ENCODE assay signal across 7 cellular contexts in genomic region chr21:41959675-41960074, GRCh38. TPM values are rescaled to one million over a fixed set of nuclear protein-coding genes. Genes with fewer than 3 reads are reported as not detected.
DNase-seq lines count a peak whose midpoint lies in the region; ATAC-seq and TF ChIP-seq lines count a peak whose summit lies in the region.
"Not testable (repeated sequence)": the region's sequence is repeated elsewhere in the genome, so short reads cannot be mapped to it uniquely, and the experiment has no call there.

No MANE protein-coding gene starts in this region.

- not testable (repeated sequence) for H3K4me2 ChIP-seq in PC-3 (ENCODE audit: low read length); mammary epithelial cell (ENCODE audit: insufficient read depth, low read depth, low read length)

- CTCF ChIA-PET in PC-3 (lab: Charles Lee); mammary epithelial cell (lab: Charles Lee; ENCODE audit: low non-redundant PET): not testable (repeated sequence)
- CTCF ChIA-PET in RWPE1 (lab: Yijun Ruan, JAX), result interaction anchor here (1.1 kb wide), 1 partner anchor 49 kb away, joined by 3 read pairs; no protein-coding TSS in a partner anchor

- not testable (repeated sequence) for TF ChIP-seq CTCF in PC-3 (conservative IDR thresholded peaks at IDR 0.05; ENCODE audit: low read depth, low read length); RWPE1 (conservative IDR thresholded peaks at IDR 0.05; ENCODE audit: low read depth); mammary epithelial cell (conservative IDR thresholded peaks at IDR 0.05 in 1 of 2, IDR thresholded peaks at IDR 0.05 in 1 of 2; ENCODE audit: extremely low read depth in 1 of 2, insufficient read depth in 1 of 2, low read depth in 1 of 2, low read length in 2 of 2); spleen (IDR thresholded peaks at IDR 0.05 in 8 of 11, conservative IDR thresholded peaks at IDR 0.05 in 3 of 11)

- not testable (repeated sequence) for H3K36me3 Mint-ChIP-seq in natural killer cell treated with Interleukin-12 subunit alpha and Interleukin-12 subunit beta and Interleukin-15 and Interleukin-18, amount 100 ng/mL, for 72 hours

- not testable (repeated sequence) for H3K27me3 ChIP-seq in PC-3 (ENCODE audit: low read length); mammary epithelial cell (ENCODE audit: insufficient read depth, low read length)
- peaks cover 0 to 28% (median 0%) of the 10 kb centered on the region in 7 donors for H3K27me3 ChIP-seq in spleen (replicated peaks in 1 of 7)

- not testable (repeated sequence) for H2AFZ ChIP-seq in PC-3 (ENCODE audit: low read length); mammary epithelial cell (ENCODE audit: low read depth, low read length)

- not testable (repeated sequence) for H3K4me3 ChIP-seq in PC-3 (ENCODE audit: low read length); mammary epithelial cell (replicated peaks in 1 of 3; ENCODE audit: insufficient read depth in 1 of 3, low read depth in 2 of 3, low read length in 3 of 3); spleen

- H3K9me3 Mint-ChIP-seq in natural killer cell treated with Interleukin-12 subunit alpha and Interleukin-12 subunit beta and Interleukin-15 and Interleukin-18, amount 100 ng/mL, for 72 hours, result not testable (repeated sequence)

- H3K9me3 ChIP-seq in PC-3 (ENCODE audit: low read length); mammary epithelial cell (replicated peaks; ENCODE audit: insufficient read depth, low read length); spleen: not testable (repeated sequence)

- H3K27ac ChIP-seq in PC-3 (ENCODE audit: low read length) (peak overlapping the region; percentile 98), RWPE1 (peak overlapping the region; percentile 92), mammary epithelial cell (ENCODE audit: insufficient read depth, low read depth, low read length) (peak overlapping the region; percentile 46), epithelial cell of prostate (peak overlapping the region; percentile 83)
- H3K27ac ChIP-seq in spleen, result not testable (repeated sequence)

- H3K4me1 ChIP-seq in PC-3 (ENCODE audit: insufficient read depth, low read length) (peaks cover 81% of the 10 kb centered on the region), mammary epithelial cell (ENCODE audit: insufficient read depth, low read length) (peaks cover 31% of the 10 kb centered on the region), spleen (peaks cover 5 to 53% (median 29%) of the 10 kb centered on the region in 6 donors)

- H3K79me2 ChIP-seq in PC-3 (ENCODE audit: low read length); mammary epithelial cell (ENCODE audit: insufficient read depth, low read length): not testable (repeated sequence)

- peaks cover 4 to 10% of the 10 kb centered on the region in 2 donors for H3K4me1 Mint-ChIP-seq in natural killer cell treated with Interleukin-12 subunit alpha and Interleukin-12 subunit beta and Interleukin-15 and Interleukin-18, amount 100 ng/mL, for 72 hours (ENCODE audit: low read depth in 2 of 2)

- dilution Hi-C loops in mammary epithelial cell (cut with HindIII; ENCODE audit: low sequenced_read_pairs), result loop anchor here (10.0 kb wide), 1 partner anchor 95 kb away; no protein-coding TSS in a partner anchor

- 94% methylated on average over 6 of the region's 11 CpGs for WGBS in mammary epithelial cell (ENCODE audit: low coverage, missing lambda C conversion rate)
- WGBS in spleen, 5 donors, result 91 to 96% (median 94%) methylated on average over 11 of the region's 11 CpGs

- in situ Hi-C loops in mammary epithelial cell (cut with MboI; ENCODE audit: low sequenced_read_pairs in 2 of 2), result not testable (repeated sequence)

- DNase-seq in PC-3; RWPE1 (ENCODE audit: low spot score); mammary epithelial cell; epithelial cell of prostate (ENCODE audit: low read depth, low spot score): not testable (repeated sequence)
- DNase-seq in activated effector memory CD4-positive, alpha-beta T cell treated with anti-CD3 and anti-CD28 coated beads, Interleukin-2, amount 50 U/mL, for 16 hours, result peak; percentile 21
- DNase-seq in natural killer cell treated with Interleukin-12 subunit alpha and Interleukin-12 subunit beta and Interleukin-15 and Interleukin-18, amount 100 ng/mL, for 72 hours (ENCODE audit: low spot score), result peak; percentile 25
- peak; percentile 54 for DNase-seq in spleen

- not testable (repeated sequence) for H3K4me3 Mint-ChIP-seq in natural killer cell treated with Interleukin-12 subunit alpha and Interleukin-12 subunit beta and Interleukin-15 and Interleukin-18, amount 100 ng/mL, for 72 hours

- H3K9me2 ChIP-seq in PC-3 (replicated peaks; ENCODE audit: low read length), result not testable (repeated sequence)

- not testable (repeated sequence) for H4K20me1 ChIP-seq in PC-3 (ENCODE audit: low read length); mammary epithelial cell (ENCODE audit: insufficient read depth, low read length)

- not testable (repeated sequence) for TF ChIP-seq POLR2A in spleen (IDR thresholded peaks at IDR 0.05)

- H3K27me3 Mint-ChIP-seq in natural killer cell treated with Interleukin-12 subunit alpha and Interleukin-12 subunit beta and Interleukin-15 and Interleukin-18, amount 100 ng/mL, for 72 hours, result peaks cover 13 to 20% of the 10 kb centered on the region in 2 donors

- H3K9ac ChIP-seq in PC-3 (ENCODE audit: low read length), result peak overlapping the region; percentile 94
- H3K9ac ChIP-seq in mammary epithelial cell (ENCODE audit: insufficient read depth, low read length), result not testable (repeated sequence)

- peaks cover 14% of the 10 kb centered on the region for H3F3A ChIP-seq in PC-3 (ENCODE audit: low read length, unreplicated experiment)

- H3K36me3 ChIP-seq in PC-3 (ENCODE audit: low read depth, low read length); mammary epithelial cell (ENCODE audit: insufficient read depth, low read length); spleen: not testable (repeated sequence)

- BruUV-seq in PC-3 (replicated peaks; lab: Mats Ljungman, UMichigan); mammary epithelial cell (replicated peaks; lab: Mats Ljungman, UMichigan): not testable (repeated sequence)

- POLR2A ChIA-PET in PC-3 (lab: Charles Lee; ENCODE audit: unreplicated experiment); RWPE1 (lab: Yijun Ruan, JAX; ENCODE audit: low non-redundant PET): not testable (repeated sequence)

- not testable (repeated sequence) for H3K27ac Mint-ChIP-seq in natural killer cell treated with Interleukin-12 subunit alpha and Interleukin-12 subunit beta and Interleukin-15 and Interleukin-18, amount 100 ng/mL, for 72 hours

- intact Hi-C loops in PC-3 (cut with micrococcal nuclease), result loop anchor here (2.0 to 5.0 kb wide), 3 partner anchors 27 to 138 kb away; no protein-coding TSS in a partner anchor
- intact Hi-C loops in mammary epithelial cell (cut with micrococcal nuclease), result loop anchor here (2.0 kb wide), 1 partner anchor 51 kb away; the partner anchor contains the start of gene ZBTB21
- intact Hi-C loops in spleen (cut with DNase I; ENCODE audit: low total_unique reads), result loop anchor here (10.0 kb wide), 1 partner anchor 45 kb away; no protein-coding TSS in a partner anchor

- ATAC-seq in PC-3; natural killer cell treated with Interleukin-12 subunit alpha and Interleukin-12 subunit beta and Interleukin-15 and Interleukin-18, amount 100 ng/mL, for 72 hours: not testable (repeated sequence)

RNA-seq across cellular contexts. Expression of gene C2CD2, which starts 5.9 kb away (rescaled TPM):
- 50.4 and 81.4 TPM in 2 replicates for total RNA-seq in PC-3 (2014; rRNA removed)
- 10 to 100 TPM; 29.1 to 36.7 TPM for total RNA-seq in mammary epithelial cell
- 28.0 TPM for polyA plus RNA-seq in mammary epithelial cell
- 90.3 TPM for polyA minus RNA-seq in mammary epithelial cell
- 1 to 10 TPM; 1.4 to 2.2 TPM for total RNA-seq in natural killer cell treated with Interleukin-12 subunit alpha and Interleukin-12 subunit beta and Interleukin-15 and Interleukin-18, amount 100 ng/mL, for 72 hours
- 100 to 1,000 TPM in 4 of 7 donors, 10 to 100 TPM in 3; 74.0 to 163 (median 105) TPM for total RNA-seq in spleen
- 10 to 100 TPM; 12.9 to 30.3 (median 18.0) TPM for polyA plus RNA-seq in spleen

RNA-seq across cellular contexts. Expression of gene ZBTB21, which starts 50.5 kb away (rescaled TPM):
- total RNA-seq in PC-3 (2014; rRNA removed) (8.1 and 9.2 TPM in 2 replicates), mammary epithelial cell (10 to 100 TPM; 16.3 to 22.4 TPM), spleen (10 to 100 TPM; 10.6 to 21.7 (median 16.2) TPM)
- polyA plus RNA-seq in mammary epithelial cell (6.7 TPM), spleen (1 to 10 TPM; 1.9 to 3.0 (median 1.9) TPM)
- polyA minus RNA-seq in mammary epithelial cell, result 11.0 TPM
- 10 to 100 TPM; 13.0 to 20.4 TPM for total RNA-seq in natural killer cell treated with Interleukin-12 subunit alpha and Interleukin-12 subunit beta and Interleukin-15 and Interleukin-18, amount 100 ng/mL, for 72 hours

Comparison
In these comparisons a context has a peak if more than half of its experiments do, and no peak if none do; other contexts are left out.
1. RNA of gene C2CD2, which starts 5.9 kb away (total RNA-seq): 74.0 to 163 TPM in spleen, 50.4 to 81.4 TPM in PC-3 and 29.1 to 36.7 TPM in mammary epithelial cell; 1.4 to 2.2 TPM in natural killer cell treated with Interleukin-12 subunit alpha and Interleukin-12 subunit beta and Interleukin-15 and Interleukin-18, amount 100 ng/mL, for 72 hours; every median in the first group is over 4 times any median in the second.